Comparison of ENCODE assay signal across 17 cellular contexts in the genomic region with DNA sequence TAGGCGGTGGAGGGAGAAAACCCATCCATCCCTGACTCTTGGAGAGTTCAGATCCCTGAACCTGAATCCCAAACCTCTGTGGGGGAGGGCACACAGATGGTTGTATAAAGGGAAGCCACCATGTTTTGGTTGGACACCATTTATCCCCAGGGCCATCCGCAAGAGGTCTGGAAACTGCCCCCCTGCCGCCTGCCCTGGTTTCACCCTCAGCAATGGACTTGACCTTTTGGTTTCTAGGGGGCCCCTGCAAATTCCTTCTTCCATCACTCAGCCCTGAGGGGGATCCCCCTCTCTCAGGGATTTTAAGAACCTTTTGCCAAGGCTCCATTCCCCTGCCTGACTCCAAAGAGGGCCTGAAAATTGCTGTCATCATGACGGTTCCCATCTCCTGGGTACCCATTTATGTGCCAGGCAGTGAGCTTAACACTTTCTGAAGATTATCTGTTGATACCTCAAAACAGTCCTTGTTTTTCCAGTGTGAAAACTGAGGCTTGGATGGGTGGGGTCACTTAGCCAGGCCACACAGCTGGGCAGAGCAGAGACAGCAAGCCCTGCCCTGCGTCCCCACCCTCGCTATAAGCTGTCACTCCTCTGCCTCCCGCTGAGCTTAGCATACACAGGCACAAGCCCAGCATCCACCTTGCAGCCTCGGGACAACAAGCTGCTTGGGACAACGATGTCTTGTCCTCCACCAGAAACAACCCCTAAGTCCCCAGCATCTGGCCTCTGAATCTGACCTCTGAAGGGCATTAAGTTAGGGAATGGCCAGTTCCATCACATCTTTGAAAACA. TPM values are rescaled to one million over a fixed set of nuclear protein-coding genes. Genes with fewer than 3 reads are reported as not detected.
"Had no signal": no experiment of that assay in that cellular context is flagged by ENCODE, and none has a peak within 500 bp of the region (broad histone marks: within the 10 kb centered on the region; RNA-seq: fewer than 3 reads in every experiment).

No MANE protein-coding gene starts in this region.

- H3K27me3 ChIP-seq: brain microvascular endothelial cell, dorsolateral prefrontal cortex, heart right ventricle, left lung, pancreas, tibial nerve had no signal

- H3K4me3 Mint-ChIP-seq: activated naive CD4-positive, alpha-beta T cell treated with anti-CD3 and anti-CD28 coated beads, Interleukin-2, amount 50 U/mL, for 24 hours; neural crest cell had no signal

- H3K27ac ChIP-seq: brain microvascular endothelial cell, left lung, pancreas, tibial nerve had no signal

- H3K4me3 ChIP-seq: dorsolateral prefrontal cortex, heart right ventricle, left lung, pancreas, smooth muscle cell, tibial nerve had no signal

- H3K4me1 Mint-ChIP-seq: activated naive CD4-positive, alpha-beta T cell treated with anti-CD3 and anti-CD28 coated beads, Interleukin-2, amount 50 U/mL, for 24 hours; neural crest cell had no signal

- H3K36me3 ChIP-seq: brain microvascular endothelial cell, pancreas had no signal

- H3K36me3 Mint-ChIP-seq: activated naive CD4-positive, alpha-beta T cell treated with anti-CD3 and anti-CD28 coated beads, Interleukin-2, amount 50 U/mL, for 24 hours had no signal

- H3K4me1 ChIP-seq: left lung, pancreas had no signal

- H3K9me3 Mint-ChIP-seq: activated naive CD4-positive, alpha-beta T cell treated with anti-CD3 and anti-CD28 coated beads, Interleukin-2, amount 50 U/mL, for 24 hours; neural crest cell had no signal

- H3K27me3 Mint-ChIP-seq: activated naive CD4-positive, alpha-beta T cell treated with anti-CD3 and anti-CD28 coated beads, Interleukin-2, amount 50 U/mL, for 24 hours had no signal

- H3K9me3 ChIP-seq: heart right ventricle, left lung, pancreas, tibial nerve had no signal

- H3K27ac Mint-ChIP-seq: activated naive CD4-positive, alpha-beta T cell treated with anti-CD3 and anti-CD28 coated beads, Interleukin-2, amount 50 U/mL, for 24 hours had no signal

- DNase-seq: activated CD4-positive, alpha-beta T cell treated with anti-CD3 and anti-CD28 coated beads, Interleukin-2, amount 50 U/mL, for 1 hour; activated T-cell treated with anti-CD3 and anti-CD28 coated beads, Interleukin-2, amount 50 U/mL, for 1 hour; amygdala; brain microvascular endothelial cell; dorsolateral prefrontal cortex; foreskin melanocyte; heart right ventricle; mesenchymal stem cell; pancreas; retina; T-helper 2 cell had no signal

RNA-seq across cellular contexts. Expression of gene CRYBB3, which starts 33.2 kb away (rescaled TPM):
- total RNA-seq: cerebellum, neural crest cell, smooth muscle cell, tibial nerve had no signal
- polyA plus RNA-seq: smooth muscle cell had no signal

RNA-seq across cellular contexts. Expression of gene CRYBB2, which starts 53.0 kb away (rescaled TPM):
- total RNA-seq: cerebellum, heart right ventricle, left lung, neural crest cell, smooth muscle cell, tibial nerve had no signal
- polyA plus RNA-seq: smooth muscle cell had no signal
